Comparison of ENCODE assay signal across 8 cellular contexts in genomic region chr19:10769533-10770491, GRCh38. TPM values are rescaled to one million over a fixed set of nuclear protein-coding genes. Genes with fewer than 3 reads are reported as not detected.
DNase-seq lines count a peak whose midpoint lies in the region; TF ChIP-seq lines count a peak whose summit lies in the region.

No MANE protein-coding gene starts in this region.

- no peak for TF ChIP-seq POLR2A in stomach (IDR thresholded peaks at IDR 0.05)

- H3K27ac ChIP-seq in mammary epithelial cell (ENCODE audit: insufficient read depth, low read depth, low read length) = no peak overlapping the region
- no peak overlapping the region for H3K27ac ChIP-seq in brain microvascular endothelial cell
- H3K27ac ChIP-seq in stomach = peak overlapping the region; percentile 22 to 86 (median 56)

- DNase-seq in MCF 10A (ENCODE audit: unreplicated experiment) (peak; percentile 29), mammary epithelial cell (no peak), brain microvascular endothelial cell (no peak), kidney epithelial cell (ENCODE audit: low read depth) (no peak), stomach (peak; percentile 36), KG1 (lab: John Stamatoyannopoulos, UW) (no peak), NCI-H187 (lab: John Stamatoyannopoulos, UW) (no peak), GOT3 (lab: John Stamatoyannopoulos, UW) (no peak)

- no peaks in the 10 kb centered on the region for H3K9me3 ChIP-seq in mammary epithelial cell (replicated peaks; ENCODE audit: insufficient read depth, low read length)
- H3K9me3 ChIP-seq in stomach = no peaks in the 10 kb centered on the region

- peaks cover 5% of the 10 kb centered on the region for H3K4me1 ChIP-seq in mammary epithelial cell (ENCODE audit: insufficient read depth, low read length)
- peaks cover 53 to 64% (median 59%) of the 10 kb centered on the region in 4 donors for H3K4me1 ChIP-seq in stomach

- H3K27me3 Mint-ChIP-seq in MCF 10A (ENCODE audit: insufficient read depth, unreplicated experiment) = no peaks in the 10 kb centered on the region

- no peaks in the 10 kb centered on the region for H4K20me1 ChIP-seq in mammary epithelial cell (ENCODE audit: insufficient read depth, low read length)

- H3K4me1 Mint-ChIP-seq in MCF 10A (ENCODE audit: insufficient read depth, unreplicated experiment) = peaks cover 6% of the 10 kb centered on the region

- H3K9ac ChIP-seq in mammary epithelial cell (ENCODE audit: insufficient read depth, low read length) = no peak overlapping the region

- peaks cover 58% of the 10 kb centered on the region for H3K36me3 Mint-ChIP-seq in MCF 10A (ENCODE audit: insufficient read depth, unreplicated experiment)

- H3K36me3 ChIP-seq in mammary epithelial cell (ENCODE audit: insufficient read depth, low read length) (no peaks in the 10 kb centered on the region), brain microvascular endothelial cell (replicated peaks) (peaks cover 17% of the 10 kb centered on the region), kidney epithelial cell (ENCODE audit: control insufficient read depth, insufficient read depth, low read length) (peaks cover 3% of the 10 kb centered on the region), stomach (peaks cover 17 to 51% (median 42%) of the 10 kb centered on the region in 4 donors)

- TF ChIP-seq EP300 in stomach (IDR thresholded peaks at IDR 0.05) = no peak

- CTCF ChIA-PET in MCF 10A (lab: Yijun Ruan, JAX) = interaction anchor here (0.6 to 1.5 kb wide), 2 partner anchors 51 to 93 kb away, joined by 4 read pairs; no protein-coding TSS in a partner anchor
- CTCF ChIA-PET in mammary epithelial cell (lab: Charles Lee; ENCODE audit: low non-redundant PET) = interaction anchor here (0.7 to 1.3 kb wide), 2 partner anchors 52 to 94 kb away, joined by 4 to 7 read pairs; partner anchors contain the start of gene DNM2

- H3K79me2 ChIP-seq in mammary epithelial cell (ENCODE audit: insufficient read depth, low read length) = peaks cover 62% of the 10 kb centered on the region

- H3K27ac Mint-ChIP-seq in MCF 10A (ENCODE audit: low read depth, unreplicated experiment) = peak overlapping the region; percentile 78

- H3K4me3 ChIP-seq in mammary epithelial cell (replicated peaks in 1 of 3; ENCODE audit: insufficient read depth in 1 of 3, low read depth in 2 of 3, low read length in 3 of 3) (no peak overlapping the region), brain microvascular endothelial cell (ENCODE audit: low read depth, low read length) (no peak overlapping the region), kidney epithelial cell (ENCODE audit: low read depth, low read length) (no peak overlapping the region), stomach (no peak overlapping the region)

- H3K27me3 ChIP-seq in mammary epithelial cell (ENCODE audit: insufficient read depth, low read length) (no peaks in the 10 kb centered on the region), brain microvascular endothelial cell (replicated peaks) (no peaks in the 10 kb centered on the region), kidney epithelial cell (ENCODE audit: control insufficient read depth, insufficient read depth, low read length) (no peaks in the 10 kb centered on the region), stomach (no peaks in the 10 kb centered on the region)

- POLR2A ChIA-PET in MCF 10A (lab: Yijun Ruan, JAX) = interaction anchor here (0.6 to 1.2 kb wide), 2 partner anchors 13 to 1599 kb away, joined by 3 to 4 read pairs; no protein-coding TSS in a partner anchor

- 72% methylated on average over 14 of the region's 21 CpGs for WGBS in mammary epithelial cell (ENCODE audit: low coverage, missing lambda C conversion rate)
- WGBS in stomach, 5 donors = 56 to 71% (median 62%) methylated on average over 19 to 21 of the region's 21 CpGs

- intact Hi-C loops in MCF 10A (cut with micrococcal nuclease) = loop anchor here (5.0 kb wide), 1 partner anchor 53 kb away; the partner anchor contains the start of gene DNM2
- intact Hi-C loops in mammary epithelial cell (cut with micrococcal nuclease) = loop anchor here (5.0 kb wide), 1 partner anchor 53 kb away; the partner anchor contains the start of gene DNM2
- intact Hi-C loops in stomach (cut with DNase I; ENCODE audit: low total_unique reads) = no loop called here

- BruUV-seq in MCF 10A (replicated peaks; lab: Mats Ljungman, UMichigan) = no TSS peak
- BruUV-seq in mammary epithelial cell (replicated peaks; lab: Mats Ljungman, UMichigan) = no TSS peak

- no peak overlapping the region for H2AFZ ChIP-seq in mammary epithelial cell (ENCODE audit: low read depth, low read length)

- H3K9me3 Mint-ChIP-seq in MCF 10A (ENCODE audit: unreplicated experiment) = no peaks in the 10 kb centered on the region

- H3K4me2 ChIP-seq in mammary epithelial cell (ENCODE audit: insufficient read depth, low read depth, low read length) = no peak overlapping the region

- in situ Hi-C loops in mammary epithelial cell (cut with MboI; ENCODE audit: low sequenced_read_pairs in 2 of 2) (no loop called here), brain microvascular endothelial cell (cut with HindIII; ENCODE audit: low pct_ligation_motif_present, low sequenced_read_pairs) (no loop called here)

- no peak overlapping the region for H3K4me3 Mint-ChIP-seq in MCF 10A (ENCODE audit: unreplicated experiment)

- TF ChIP-seq CTCF in MCF 10A (IDR thresholded peaks at IDR 0.05; ENCODE audit: unreplicated experiment) (no peak), mammary epithelial cell (conservative IDR thresholded peaks at IDR 0.05 in 1 of 2, IDR thresholded peaks at IDR 0.05 in 1 of 2; ENCODE audit: extremely low read depth in 1 of 2, insufficient read depth in 1 of 2, low read depth in 1 of 2, low read length in 2 of 2) (no peak), brain microvascular endothelial cell (IDR thresholded peaks at IDR 0.05; ENCODE audit: low read depth, low read length, missing control alignments) (peak; percentile 56), kidney epithelial cell (IDR thresholded peaks at IDR 0.05; ENCODE audit: insufficient read depth, low read length, poor library complexity, severe bottlenecking) (peak; percentile 17), stomach (IDR thresholded peaks at IDR 0.05) (peak in 2 of 7 experiments; percentile 7 to 52)

- dilution Hi-C loops in mammary epithelial cell (cut with HindIII; ENCODE audit: low sequenced_read_pairs) = loop anchor here (5.0 kb wide), 1 partner anchor 82 kb away; no protein-coding TSS in a partner anchor

RNA-seq across cellular contexts. Expression of gene DNM2, which starts 51.9 kb away (rescaled TPM):
- total RNA-seq in MCF 10A (2022) (114 and 125 TPM in 2 replicates), mammary epithelial cell (100 to 1,000 TPM in 1 of 2 donors, 10 to 100 TPM in 1; 95.9 to 125 TPM), kidney epithelial cell (102 and 123 TPM in 2 replicates), stomach (100 to 1,000 TPM; 270 to 541 (median 289) TPM)
- polyA plus RNA-seq in mammary epithelial cell (60.2 TPM), stomach (100 to 1,000 TPM in 1 of 3 donors, 10 to 100 TPM in 2; 77.8 to 130 (median 83.6) TPM)
- polyA minus RNA-seq in mammary epithelial cell = 219 TPM

Comparison
In these comparisons a context has a peak if more than half of its experiments do, and no peak if none do; other contexts are left out.
1. DNase-seq: peak in MCF 10A (single experiment) and stomach (single experiment); none in mammary epithelial cell (single experiment), brain microvascular endothelial cell (single experiment), kidney epithelial cell (single experiment), KG1 (single experiment), NCI-H187 (0 of 2) and GOT3 (single experiment).
2. CTCF ChIP-seq: peak in brain microvascular endothelial cell (single experiment) and kidney epithelial cell (single experiment); none in MCF 10A (single experiment) and mammary epithelial cell (0 of 2).
3. H3K27ac ChIP-seq: peak in stomach (5 of 5); none in mammary epithelial cell (single experiment) and brain microvascular endothelial cell (single experiment).